In genomic region chr15:50685976-50686467, GRCh38 we compare ENCODE assay signal across 8 cellular contexts. TPM values are rescaled to one million over a fixed set of nuclear protein-coding genes. Genes with fewer than 3 reads are reported as not detected.
DNase-seq lines count a peak whose midpoint lies in the region; ATAC-seq and TF ChIP-seq lines count a peak whose summit lies in the region.

No MANE protein-coding gene starts in this region.

- peaks cover 50% of the 10 kb centered on the region for H3K4me1 Mint-ChIP-seq in activated CD8-positive, alpha-beta T cell treated with anti-CD3 and anti-CD28 coated beads, Interleukin-2, amount 10 ng/mL, durations not matched to agents 7 days and 5 days (ENCODE audit: low read depth)
- peaks cover 34% of the 10 kb centered on the region for H3K4me1 Mint-ChIP-seq in mesothelial cell of epicardium

- CTCF ChIA-PET in activated CD8-positive, alpha-beta T cell treated with anti-CD3 and anti-CD28 coated beads, Interleukin-2, amount 10 ng/mL, durations not matched to agents 7 days and 5 days (lab: Charles Lee) = interaction anchor here (1.5 kb wide), 1 partner anchor 11 kb away, joined by 4 read pairs; no protein-coding TSS in a partner anchor

- peaks cover 36% of the 10 kb centered on the region for H3K36me3 Mint-ChIP-seq in activated CD8-positive, alpha-beta T cell treated with anti-CD3 and anti-CD28 coated beads, Interleukin-2, amount 10 ng/mL, durations not matched to agents 7 days and 5 days (ENCODE audit: low read depth)
- H3K36me3 Mint-ChIP-seq in mesothelial cell of epicardium = peaks cover 13% of the 10 kb centered on the region

- no peak for TF ChIP-seq CTCF in mesothelial cell of epicardium (IDR thresholded peaks at IDR 0.05; ENCODE audit: unreplicated experiment)

- ATAC-seq in HG02943 (IDR thresholded peaks at IDR 0.05; ENCODE audit: low read depth, unreplicated experiment) = peak; percentile 55
- ATAC-seq in activated CD8-positive, alpha-beta T cell treated with anti-CD3 and anti-CD28 coated beads, Interleukin-2, amount 10 ng/mL, durations not matched to agents 7 days and 5 days = peak; percentile 62

- H3K27me3 Mint-ChIP-seq in activated CD8-positive, alpha-beta T cell treated with anti-CD3 and anti-CD28 coated beads, Interleukin-2, amount 10 ng/mL, durations not matched to agents 7 days and 5 days (ENCODE audit: low read depth) = no peaks in the 10 kb centered on the region
- H3K27me3 Mint-ChIP-seq in mesothelial cell of epicardium (ENCODE audit: low read depth) = no peaks in the 10 kb centered on the region

- peak overlapping the region; percentile 98 for H3K27ac Mint-ChIP-seq in activated CD8-positive, alpha-beta T cell treated with anti-CD3 and anti-CD28 coated beads, Interleukin-2, amount 10 ng/mL, durations not matched to agents 7 days and 5 days
- H3K27ac Mint-ChIP-seq in mesothelial cell of epicardium = peak overlapping the region; percentile 99

- POLR2A ChIA-PET in activated CD8-positive, alpha-beta T cell treated with anti-CD3 and anti-CD28 coated beads, Interleukin-2, amount 10 ng/mL, durations not matched to agents 7 days and 5 days (lab: Charles Lee) = interaction anchor here (0.8 to 1.9 kb wide), 7 partner anchors 11 to 331 kb away, joined by 3 to 11 read pairs (median 4); partner anchors contain the start of genes GABPB1 and SPPL2A

- DNase-seq in activated CD4-positive, CD25-positive, alpha-beta regulatory T cell (lab: John Stamatoyannopoulos, UW) = peak; percentile 34 to 63 (median 37)
- DNase-seq in activated CD4-positive, CD25-positive, alpha-beta regulatory T cell treated with anti-CD3 and anti-CD28 coated beads, Interleukin-2, amount 50 U/mL, for 72 hours = no peak
- DNase-seq in NCI-H345 (lab: John Stamatoyannopoulos, UW) = peak; percentile 50
- DNase-seq in activated CD8-positive, alpha-beta T cell treated with anti-CD3 and anti-CD28 coated beads, Interleukin-2, amount 10 ng/mL, durations not matched to agents 7 days and 5 days = peak; percentile 62
- peak; percentile 67 for DNase-seq in effector CD8-positive, alpha-beta T cell (lab: John Stamatoyannopoulos, UW)
- peak; percentile 34 to 72 for DNase-seq in mesothelial cell of epicardium (ENCODE audit: low spot score in 2 of 2, unreplicated experiment in 2 of 2)
- DNase-seq in stimulated activated CD8-positive, alpha-beta memory T cell treated with anti-CD3 and anti-CD28 coated beads, Interleukin-2, amount 100 ng/mL, for 48 hours (ENCODE audit: low read depth in 2 of 2) = peak; percentile 59 to 64

- peak overlapping the region; percentile 98 for H3K4me3 Mint-ChIP-seq in activated CD8-positive, alpha-beta T cell treated with anti-CD3 and anti-CD28 coated beads, Interleukin-2, amount 10 ng/mL, durations not matched to agents 7 days and 5 days
- peak overlapping the region; percentile 98 for H3K4me3 Mint-ChIP-seq in mesothelial cell of epicardium

- H3K9me3 Mint-ChIP-seq in activated CD8-positive, alpha-beta T cell treated with anti-CD3 and anti-CD28 coated beads, Interleukin-2, amount 10 ng/mL, durations not matched to agents 7 days and 5 days (ENCODE audit: insufficient read depth) = no peaks in the 10 kb centered on the region
- H3K9me3 Mint-ChIP-seq in mesothelial cell of epicardium = no peaks in the 10 kb centered on the region

RNA-seq across cellular contexts. Expression of gene TRPM7, which starts 0.6 kb away (rescaled TPM):
- total RNA-seq in activated CD8-positive, alpha-beta T cell treated with anti-CD3 and anti-CD28 coated beads, Interleukin-2, amount 10 ng/mL, durations not matched to agents 7 days and 5 days = 10 to 100 TPM; 38.0 to 40.2 TPM
- 47.0 to 50.4 TPM (median 49.8 TPM) in 3 replicates for total RNA-seq in mesothelial cell of epicardium
